Comparison of ENCODE assay signal across 24 cellular contexts in genomic region chr20:50831605-50832004, GRCh38. TPM values are rescaled to one million over a fixed set of nuclear protein-coding genes. Genes with fewer than 3 reads are reported as not detected.
A peak's percentile ranks its signal among the peaks of the same experiment; 100 is the strongest.
DNase-seq lines count a peak whose midpoint lies in the region; ATAC-seq and TF ChIP-seq lines count a peak whose summit lies in the region.
"Had no signal": no experiment of that assay in that cellular context is flagged by ENCODE, and none has a peak within 500 bp of the region (broad histone marks: within the 10 kb centered on the region; RNA-seq: fewer than 3 reads in every experiment).

No MANE protein-coding gene starts in this region.

- H3K4ac ChIP-seq in mesendoderm (ENCODE audit: low read depth, low read length) = no peak overlapping the region

- POLR2A ChIA-PET in activated CD8-positive, alpha-beta T cell treated with anti-CD3 and anti-CD28 coated beads, Interleukin-2, amount 10 ng/mL, durations not matched to agents 7 days and 5 days (lab: Charles Lee) = no interaction called here
- POLR2A ChIA-PET in activated CD8-positive, alpha-beta T cell treated with anti-CD3 and anti-CD28 coated beads for 36 hours (lab: Charles Lee) = no interaction called here

- H3K9ac ChIP-seq in mesendoderm (ENCODE audit: low read length) = no peak overlapping the region
- H3K9ac ChIP-seq: GM23248, KMS-11 had no signal

- no peaks in the 10 kb centered on the region for H3K27me3 ChIP-seq in mesendoderm (ENCODE audit: insufficient read depth, low read length, poor library complexity)
- H3K27me3 ChIP-seq in SJCRH30 = no peaks in the 10 kb centered on the region
- H3K27me3 ChIP-seq in foreskin keratinocyte = no peaks in the 10 kb centered on the region

- no peaks in the 10 kb centered on the region for H3K79me2 ChIP-seq in mesendoderm (ENCODE audit: control insufficient read depth, insufficient read depth, low read length)

- H3K4me3 Mint-ChIP-seq in activated CD8-positive, alpha-beta T cell treated with anti-CD3 and anti-CD28 coated beads, Interleukin-2, amount 10 ng/mL, durations not matched to agents 7 days and 5 days = no peak overlapping the region
- no peak overlapping the region for H3K4me3 Mint-ChIP-seq in activated CD8-positive, alpha-beta T cell treated with anti-CD3 and anti-CD28 coated beads for 36 hours
- H3K4me3 Mint-ChIP-seq: B cell; CD8-positive, alpha-beta memory T cell had no signal

- no peak overlapping the region for H3K18ac ChIP-seq in mesendoderm (ENCODE audit: low read length)

- DNase-seq in activated CD8-positive, alpha-beta T cell treated with anti-CD3 and anti-CD28 coated beads, Interleukin-2, amount 10 ng/mL, durations not matched to agents 7 days and 5 days = no peak
- DNase-seq in activated CD8-positive, alpha-beta T cell treated with anti-CD3 and anti-CD28 coated beads for 36 hours = no peak
- DNase-seq in caudate nucleus (lab: John Stamatoyannopoulos, UW) (peak in 38 of 61 donors; percentile 1 to 69 (median 20)), mesendoderm (no peak), putamen (ENCODE audit: low spot score) (peak; percentile 23), SJCRH30 (no peak), foreskin keratinocyte (no peak)
- DNase-seq in effector CD8-positive, alpha-beta T cell (lab: John Stamatoyannopoulos, UW) = no peak
- DNase-seq: CD8-positive, alpha-beta memory T cell; DMS79 treated with DMSO at 0.1 percent for 48 hours; GM23248; H7; NCI-H1048; NCI-H1417; NCI-H1694; NCI-H2029 treated with DMSO at 0.1 percent for 48 hours; NCI-H446 treated with DMSO at 0.1 percent for 48 hours; NCI-H526 had no signal

- H3K23ac ChIP-seq in mesendoderm (ENCODE audit: low read length) = no peak overlapping the region

- peak overlapping the region; percentile 39 for H3K27ac Mint-ChIP-seq in activated CD8-positive, alpha-beta T cell treated with anti-CD3 and anti-CD28 coated beads, Interleukin-2, amount 10 ng/mL, durations not matched to agents 7 days and 5 days
- H3K27ac Mint-ChIP-seq in activated CD8-positive, alpha-beta T cell treated with anti-CD3 and anti-CD28 coated beads for 36 hours = no peak overlapping the region
- H3K27ac Mint-ChIP-seq: B cell; CD8-positive, alpha-beta memory T cell had no signal

- H3K9me3 ChIP-seq in SJCRH30 (replicated peaks) = no peaks in the 10 kb centered on the region

- no peak overlapping the region for H4K5ac ChIP-seq in mesendoderm (ENCODE audit: low read length)

- H3K36me3 ChIP-seq in mesendoderm (ENCODE audit: control insufficient read depth, insufficient read depth, low read length) (no peaks in the 10 kb centered on the region), SJCRH30 (no peaks in the 10 kb centered on the region)

- peaks cover 3% of the 10 kb centered on the region for H3K4me1 Mint-ChIP-seq in activated CD8-positive, alpha-beta T cell treated with anti-CD3 and anti-CD28 coated beads, Interleukin-2, amount 10 ng/mL, durations not matched to agents 7 days and 5 days (ENCODE audit: low read depth)
- H3K4me1 Mint-ChIP-seq in activated CD8-positive, alpha-beta T cell treated with anti-CD3 and anti-CD28 coated beads for 36 hours (ENCODE audit: low read depth) = no peaks in the 10 kb centered on the region

- peak overlapping the region; percentile 25 for H3K56ac ChIP-seq in mesendoderm (ENCODE audit: low read length)

- ATAC-seq in activated CD8-positive, alpha-beta T cell treated with anti-CD3 and anti-CD28 coated beads, Interleukin-2, amount 10 ng/mL, durations not matched to agents 7 days and 5 days = no peak
- no peak for ATAC-seq in activated CD8-positive, alpha-beta T cell treated with anti-CD3 and anti-CD28 coated beads for 36 hours
- no peak for ATAC-seq in foreskin keratinocyte
- ATAC-seq: Panc1, SK-N-SH treated with all-trans-retinoic acid at 6 μM for 48 hours had no signal

- CTCF ChIA-PET in activated CD8-positive, alpha-beta T cell treated with anti-CD3 and anti-CD28 coated beads, Interleukin-2, amount 10 ng/mL, durations not matched to agents 7 days and 5 days (lab: Charles Lee) = interaction anchor here (1.1 to 2.3 kb wide), 3 partner anchors 37 to 98 kb away, joined by 3 to 11 read pairs (median 4); partner anchors contain the start of gene BCAS4
- CTCF ChIA-PET in activated CD8-positive, alpha-beta T cell treated with anti-CD3 and anti-CD28 coated beads for 36 hours (lab: Charles Lee) = interaction anchor here (1.0 to 1.6 kb wide), 2 partner anchors 9 to 37 kb away, joined by 3 to 9 read pairs; partner anchors contain the start of gene BCAS4

- H3K27ac ChIP-seq in caudate nucleus (ENCODE audit: low read depth, low read length) (no peak overlapping the region), mesendoderm (ENCODE audit: low read depth, low read length) (no peak overlapping the region), SJCRH30 (no peak overlapping the region), foreskin keratinocyte (no peak overlapping the region)
- H3K27ac ChIP-seq: 22Rv1, C4-2B, GM23248, KMS-11 had no signal

- H2AK5ac ChIP-seq in mesendoderm (ENCODE audit: low read length) = no peak overlapping the region

- H3K79me1 ChIP-seq in mesendoderm (ENCODE audit: low read length) = no peaks in the 10 kb centered on the region

- H3K36me3 Mint-ChIP-seq in activated CD8-positive, alpha-beta T cell treated with anti-CD3 and anti-CD28 coated beads, Interleukin-2, amount 10 ng/mL, durations not matched to agents 7 days and 5 days (ENCODE audit: low read depth) = peaks cover 29% of the 10 kb centered on the region
- peaks cover 7% of the 10 kb centered on the region for H3K36me3 Mint-ChIP-seq in activated CD8-positive, alpha-beta T cell treated with anti-CD3 and anti-CD28 coated beads for 36 hours (ENCODE audit: low read depth)

- no peak for TF ChIP-seq CTCF in activated CD8-positive, alpha-beta T cell treated with anti-CD3 and anti-CD28 coated beads for 36 hours (IDR thresholded peaks at IDR 0.05)
- TF ChIP-seq CTCF in foreskin keratinocyte (conservative IDR thresholded peaks at IDR 0.05) = no peak

- H3K4me3 ChIP-seq in mesendoderm (ENCODE audit: low read length) (no peak overlapping the region), SJCRH30 (no peak overlapping the region)
- H3K4me3 ChIP-seq: GM23248 had no signal

- H2BK15ac ChIP-seq in mesendoderm (replicated peaks; ENCODE audit: low read depth) = no peak overlapping the region

- no peaks in the 10 kb centered on the region for H3K4me1 ChIP-seq in mesendoderm (ENCODE audit: control insufficient read depth, low read depth, low read length)
- H3K4me1 ChIP-seq in SJCRH30 = no peaks in the 10 kb centered on the region
- no peaks in the 10 kb centered on the region for H3K4me1 ChIP-seq in foreskin keratinocyte

- H2BK5ac ChIP-seq in mesendoderm (ENCODE audit: low read length) = no peak overlapping the region

- intact Hi-C loops in activated CD8-positive, alpha-beta T cell treated with anti-CD3 and anti-CD28 coated beads for 36 hours (cut with micrococcal nuclease) = no loop called here

- no peaks in the 10 kb centered on the region for H3K9me3 Mint-ChIP-seq in activated CD8-positive, alpha-beta T cell treated with anti-CD3 and anti-CD28 coated beads, Interleukin-2, amount 10 ng/mL, durations not matched to agents 7 days and 5 days (ENCODE audit: insufficient read depth)
- no peaks in the 10 kb centered on the region for H3K9me3 Mint-ChIP-seq in activated CD8-positive, alpha-beta T cell treated with anti-CD3 and anti-CD28 coated beads for 36 hours
- H3K9me3 Mint-ChIP-seq: CD8-positive, alpha-beta memory T cell had no signal

- H2BK120ac ChIP-seq in mesendoderm (ENCODE audit: low read depth, low read length) = no peak overlapping the region

- no peak overlapping the region for H4K8ac ChIP-seq in mesendoderm (ENCODE audit: low read depth, low read length)

- H3K27me3 Mint-ChIP-seq in activated CD8-positive, alpha-beta T cell treated with anti-CD3 and anti-CD28 coated beads, Interleukin-2, amount 10 ng/mL, durations not matched to agents 7 days and 5 days (ENCODE audit: low read depth) = no peaks in the 10 kb centered on the region
- H3K27me3 Mint-ChIP-seq in activated CD8-positive, alpha-beta T cell treated with anti-CD3 and anti-CD28 coated beads for 36 hours = no peaks in the 10 kb centered on the region
- H3K27me3 Mint-ChIP-seq: B cell; CD8-positive, alpha-beta memory T cell had no signal

- WGBS in mesendoderm (ENCODE audit: extremely low coverage, insufficient coverage, low lambda C conversion rate) = no CpG with 5 or more reads among the region's 6 CpGs

- H3K4me2 ChIP-seq in mesendoderm (ENCODE audit: low read length) = no peak overlapping the region
- H3K4me2 ChIP-seq: KMS-11 had no signal

RNA-seq across cellular contexts. Expression of gene BCAS4, which starts 36.7 kb away (rescaled TPM):
- total RNA-seq in activated CD8-positive, alpha-beta T cell treated with anti-CD3 and anti-CD28 coated beads, Interleukin-2, amount 10 ng/mL, durations not matched to agents 7 days and 5 days = 10 to 100 TPM; 29.3 to 32.6 TPM
- 10 to 100 TPM; 27.3 to 31.7 TPM for total RNA-seq in activated CD8-positive, alpha-beta T cell treated with anti-CD3 and anti-CD28 coated beads for 36 hours
- 4.5 TPM for polyA plus RNA-seq in mesendoderm (2013, experiment 1 of 2)
- polyA plus RNA-seq in mesendoderm (2013, experiment 2 of 2) = 4.5 TPM
- 5.3 and 5.8 TPM in 2 replicates for total RNA-seq in SJCRH30 (2014; rRNA removed; shearing (Covaris generic))
- total RNA-seq in foreskin keratinocyte = 11.5 and 15.0 TPM in 2 replicates
- polyA plus RNA-seq in foreskin keratinocyte = 20.6 and 23.5 TPM in 2 replicates

Comparison
In these comparisons a context has a peak if more than half of its experiments do, and no peak if none do; other contexts are left out.
1. DNase-seq: peak in caudate nucleus (38 of 61) and putamen (single experiment); none in activated CD8-positive, alpha-beta T cell treated with anti-CD3 and anti-CD28 coated beads, Interleukin-2, amount 10 ng/mL, durations not matched to agents 7 days and 5 days (single experiment), activated CD8-positive, alpha-beta T cell treated with anti-CD3 and anti-CD28 coated beads for 36 hours (single experiment), mesendoderm (single experiment), effector CD8-positive, alpha-beta T cell (single experiment), SJCRH30 (0 of 2) and foreskin keratinocyte (0 of 2).